8 cellular contexts compared by ENCODE assay signal in the genomic region with DNA sequence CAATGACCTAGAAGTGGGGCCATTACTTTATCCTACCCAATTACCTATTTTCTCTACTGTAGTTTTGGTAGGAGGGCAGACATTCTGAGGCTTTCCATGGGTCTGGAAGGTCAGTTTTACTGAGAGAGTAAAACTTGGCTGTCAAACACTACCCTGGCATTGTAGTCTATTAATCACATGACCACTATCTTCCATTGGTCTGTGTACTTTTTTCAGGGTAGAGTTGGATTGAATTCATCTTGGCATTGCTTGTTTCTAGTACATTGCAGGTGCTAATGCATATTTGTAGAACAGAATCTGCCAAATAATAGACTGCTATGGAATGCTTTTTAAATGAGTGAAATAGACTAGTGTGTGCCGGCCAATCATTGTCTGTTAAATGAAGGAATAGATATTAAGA.
"Had no signal": no experiment of that assay in that cellular context is flagged by ENCODE, and none has a peak within 500 bp of the region (broad histone marks: within the 10 kb centered on the region; RNA-seq: fewer than 3 reads in every experiment).

No MANE protein-coding gene starts in this region.

- ATAC-seq: GM12878 had no signal

- DNase-seq: GDM1, GF-D8 had no signal

- H3K4me3 ChIP-seq: GM12878 had no signal

- FAIRE-seq: G401.6, GM12878, GM12891, GM12892, GM18507, GM19239 had no signal
